22 cellular contexts compared by ENCODE assay signal in the genomic region with DNA sequence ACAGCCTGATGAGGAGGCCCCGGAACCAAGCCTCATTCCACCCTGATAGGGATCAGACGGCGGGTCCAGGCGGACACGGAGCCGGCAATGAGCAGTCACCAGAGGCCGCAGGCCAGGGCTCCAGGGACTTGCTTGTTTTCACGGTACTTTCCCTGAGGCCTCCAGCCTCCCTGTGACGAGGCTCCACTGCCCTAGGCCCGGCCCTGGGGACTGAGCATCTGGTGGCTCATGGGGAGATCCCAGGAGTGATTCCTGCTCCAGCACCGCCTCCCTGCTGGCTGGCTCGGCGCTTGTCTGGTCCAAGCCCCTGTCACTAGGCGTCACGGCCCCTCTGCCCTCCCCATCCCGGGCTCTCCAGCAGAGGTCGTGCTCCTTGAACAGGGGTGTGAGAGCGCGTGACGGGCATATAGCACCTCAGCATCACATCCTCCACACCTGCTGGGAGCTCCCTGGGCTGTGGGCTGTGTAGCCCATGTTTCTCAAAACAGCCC. TPM values are rescaled to one million over a fixed set of nuclear protein-coding genes. Genes with fewer than 3 reads are reported as not detected.
DNase-seq lines count a peak whose midpoint lies in the region; ATAC-seq and TF ChIP-seq lines count a peak whose summit lies in the region.
"Had no signal": no experiment of that assay in that cellular context is flagged by ENCODE, and none has a peak within 500 bp of the region (broad histone marks: within the 10 kb centered on the region; RNA-seq: fewer than 3 reads in every experiment).

No MANE protein-coding gene starts in this region.

- TF ChIP-seq CTCF in SU-DHL-6 (IDR thresholded peaks at IDR 0.05; ENCODE audit: insufficient read depth, low read length, poor library complexity, severe bottlenecking): peak; percentile 14
- TF ChIP-seq CTCF in psoas muscle (IDR thresholded peaks at IDR 0.05): no peak

- peak; percentile 80 for DNase-seq in H7
- DNase-seq in right cardiac atrium: peak; percentile 42 to 76 (median 69)
- peak; percentile 15 to 64 for DNase-seq in psoas muscle
- DNase-seq in epidermal melanocyte (ENCODE audit: insufficient read length, low spot score): no peak
- no peak for DNase-seq in NCI-H1417 treated with DMSO at 0.1 percent for 48 hours (lab: John Stamatoyannopoulos, UW)
- no peak for DNase-seq in OCI-M1 (lab: John Stamatoyannopoulos, UW)
- DNase-seq: activated CD4-positive, alpha-beta T cell treated with anti-CD3 and anti-CD28 coated beads for 4 hours; activated naive CD4-positive, alpha-beta T cell; activated T-cell treated with anti-CD3 and anti-CD28 coated beads, Interleukin-2, amount 50 U/mL, for 4 hours; CD8-positive, alpha-beta memory T cell; DND-41; MG63; midbrain; natural killer cell; NCI-H1436 treated with DMSO at 0.1 percent for 48 hours; SHP77 treated with DMSO at 0.1 percent for 48 hours; substantia nigra; T-helper 1 cell had no signal

- H3K36me3 ChIP-seq in H7 (replicated peaks; ENCODE audit: control insufficient read depth, insufficient read depth, low read length) (no peaks in the 10 kb centered on the region), SU-DHL-6 (ENCODE audit: low read length) (no peaks in the 10 kb centered on the region), psoas muscle (ENCODE audit: insufficient read depth in 1 of 2, low read depth in 1 of 2) (no peaks in the 10 kb centered on the region)
- H3K36me3 ChIP-seq: MG63 had no signal

- H3K4me1 ChIP-seq in right cardiac atrium (ENCODE audit: control insufficient read depth, insufficient read depth, low read length) (no peaks in the 10 kb centered on the region), psoas muscle (peaks cover 9% of the 10 kb centered on the region)
- H3K4me1 ChIP-seq: parathyroid adenoma had no signal

- H3K27ac ChIP-seq in SU-DHL-6 (ENCODE audit: low read depth, low read length) (no peak overlapping the region), right cardiac atrium (ENCODE audit: low read length) (no peak overlapping the region), psoas muscle (no peak overlapping the region)
- H3K27ac ChIP-seq: parathyroid adenoma had no signal

- intact Hi-C loops in right cardiac atrium (cut with DNase I) (no loop called here), psoas muscle (cut with DNase I) (no loop called here)

- H3K4me3 ChIP-seq in H7 (ENCODE audit: insufficient read depth, low read depth, low read length) (no peak overlapping the region), SU-DHL-6 (ENCODE audit: insufficient read depth, low read length, poor library complexity, severe bottlenecking) (no peak overlapping the region), right cardiac atrium (ENCODE audit: low read length) (no peak overlapping the region), psoas muscle (no peak overlapping the region)
- H3K4me3 ChIP-seq: MG63 had no signal

- no peak overlapping the region for H2AFZ ChIP-seq in SU-DHL-6 (ENCODE audit: low read depth, low read length, severe bottlenecking)
- H2AFZ ChIP-seq: parathyroid adenoma had no signal

- no peaks in the 10 kb centered on the region for H3F3A ChIP-seq in SU-DHL-6 (ENCODE audit: insufficient read depth)

- no peaks in the 10 kb centered on the region for H3K79me2 ChIP-seq in SU-DHL-6 (ENCODE audit: insufficient read depth, low read length)
- H3K79me2 ChIP-seq: parathyroid adenoma had no signal

- H3K9me2 ChIP-seq in SU-DHL-6 (replicated peaks; ENCODE audit: insufficient read depth, low read length): no peaks in the 10 kb centered on the region

- no peaks in the 10 kb centered on the region for H4K20me1 ChIP-seq in SU-DHL-6 (ENCODE audit: low read depth, low read length)

- 69% methylated on average over 20 of the region's 20 CpGs for WGBS in right cardiac atrium
- 63 to 84% (median 70%) methylated on average over 20 of the region's 20 CpGs for WGBS in psoas muscle, 3 donors

- no peak overlapping the region for H3K9ac ChIP-seq in SU-DHL-6 (ENCODE audit: low read length)
- H3K9ac ChIP-seq: parathyroid adenoma had no signal

- H3K9me3 ChIP-seq in SU-DHL-6 (ENCODE audit: insufficient read depth, low read length) (no peaks in the 10 kb centered on the region), right cardiac atrium (ENCODE audit: control insufficient read depth, low read length) (no peaks in the 10 kb centered on the region), psoas muscle (no peaks in the 10 kb centered on the region)
- H3K9me3 ChIP-seq: MG63 had no signal

- no peak overlapping the region for H3K4me2 ChIP-seq in SU-DHL-6 (ENCODE audit: low read depth, low read length, poor library complexity, severe bottlenecking)

- H3K27me3 ChIP-seq in H7 (ENCODE audit: control insufficient read depth, insufficient read depth, low read length) (no peaks in the 10 kb centered on the region), SU-DHL-6 (ENCODE audit: low read length) (no peaks in the 10 kb centered on the region), right cardiac atrium (ENCODE audit: control insufficient read depth, insufficient read depth) (no peaks in the 10 kb centered on the region), psoas muscle (ENCODE audit: insufficient read depth in 3 of 3, low read length in 2 of 3) (no peaks in the 10 kb centered on the region)
- H3K27me3 ChIP-seq: MG63 had no signal

- ATAC-seq in right cardiac atrium (no peak), psoas muscle (no peak)
- ATAC-seq: activated T-cell treated with anti-CD3 and anti-CD28 coated beads, Interleukin-2, amount 50 U/mL, for 4 hours; left lobe of liver; natural killer cell had no signal

RNA-seq across cellular contexts. Expression of gene HTRA3, which starts 14.1 kb away (rescaled TPM):
- 3.8 and 4.6 TPM in 2 replicates for total RNA-seq in H7 (2014; rRNA removed; shearing (Covaris generic))
- total RNA-seq in right cardiac atrium (100 to 1,000 TPM in 2 of 4 donors, 10 to 100 TPM in 2; 52.8 to 133 (median 96.0) TPM), psoas muscle (10 to 100 TPM in 2 of 4 donors, 1 to 10 TPM in 2; 7.2 to 26.4 (median 17.0) TPM)
- polyA plus RNA-seq in right cardiac atrium (80.6 TPM), psoas muscle (10 to 100 TPM; 11.1 to 15.5 (median 14.0) TPM)
- total RNA-seq: activated CD8-positive, alpha-beta memory T cell treated with anti-CD3 and anti-CD28 coated beads for 36 hours; activated T-cell treated with anti-CD3 and anti-CD28 coated beads, Interleukin-2, amount 50 U/mL, for 4 hours; CD8-positive, alpha-beta memory T cell; natural killer cell had no signal
- polyA plus RNA-seq: CD8-positive, alpha-beta memory T cell had no signal

Comparison
In these comparisons a context has a peak if more than half of its experiments do, and no peak if none do; other contexts are left out.
1. DNase-seq: peak in H7 (single experiment), right cardiac atrium (3 of 3) and psoas muscle (2 of 2); none in epidermal melanocyte (single experiment), NCI-H1417 treated with DMSO at 0.1 percent for 48 hours (single experiment) and OCI-M1 (single experiment).